In genomic region chr7:101111261-101111660, GRCh38 we compare ENCODE assay signal across 23 cellular contexts. TPM values are rescaled to one million over a fixed set of nuclear protein-coding genes. Genes with fewer than 3 reads are reported as not detected.
DNase-seq lines count a peak whose midpoint lies in the region; ATAC-seq and TF ChIP-seq lines count a peak whose summit lies in the region.
"Had no signal": no experiment of that assay in that cellular context is flagged by ENCODE, and none has a peak within 500 bp of the region (broad histone marks: within the 10 kb centered on the region; RNA-seq: fewer than 3 reads in every experiment).

No MANE protein-coding gene starts in this region.

- intact Hi-C loops in right cardiac atrium (cut with DNase I) = no loop called here
- intact Hi-C loops in Right ventricle myocardium superior (cut with DNase I) = no loop called here

- no peaks in the 10 kb centered on the region for H4K20me1 ChIP-seq in smooth muscle cell (ENCODE audit: low read depth)

- peak overlapping the region; percentile 27 for H3K9ac ChIP-seq in smooth muscle cell (ENCODE audit: low read depth)
- H3K9ac ChIP-seq: SK-N-SH had no signal

- TF ChIP-seq CTCF in lung (IDR thresholded peaks at IDR 0.05; ENCODE audit: control extremely low read depth, extremely low read depth) (no peak), smooth muscle cell (IDR thresholded peaks at IDR 0.05; ENCODE audit: borderline replicate concordance, insufficient read depth, poor library complexity, severe bottlenecking) (no peak)

- ATAC-seq in right cardiac atrium = no peak
- no peak for ATAC-seq in Right ventricle myocardium superior (ENCODE audit: poor library complexity)
- ATAC-seq in lung (ENCODE audit: insufficient read depth, low FRiP score) = no peak
- ATAC-seq in GM19397 (IDR thresholded peaks at IDR 0.05; ENCODE audit: unreplicated experiment) = no peak
- ATAC-seq: stimulated activated memory B cell treated with anti-CD40 and anti-IgM and Interleukin-4, amounts not matched to agents 10 μg/mL and 1 μg/mL and 100 μg/mL, for 72 hours had no signal

- H3K27me3 ChIP-seq in right cardiac atrium (ENCODE audit: control insufficient read depth, insufficient read depth) (no peaks in the 10 kb centered on the region), lung (ENCODE audit: control insufficient read depth, insufficient read depth) (no peaks in the 10 kb centered on the region), smooth muscle cell (ENCODE audit: low read depth) (no peaks in the 10 kb centered on the region), H7 (ENCODE audit: control insufficient read depth, insufficient read depth, low read length) (no peaks in the 10 kb centered on the region)
- H3K27me3 ChIP-seq: Peyer's patch had no signal

- H3K4me3 ChIP-seq in right cardiac atrium (ENCODE audit: low read length) (no peak overlapping the region), lung (no peak overlapping the region), smooth muscle cell (no peak overlapping the region), H7 (ENCODE audit: insufficient read depth, low read depth, low read length) (no peak overlapping the region)
- H3K4me3 ChIP-seq: Peyer's patch had no signal

- DNase-seq in right cardiac atrium (peak in 1 of 3 donors; percentile 5), Right ventricle myocardium superior (no peak), lung (ENCODE audit: low spot score) (no peak), smooth muscle cell (lab: John Stamatoyannopoulos, UW; ENCODE audit: unreplicated experiment) (no peak), HUDEP-2 (lab: John Stamatoyannopoulos, UW; ENCODE audit: unreplicated experiment in 76 of 76) (no peak), middle frontal gyrus (ENCODE audit: extremely low spot score, low spot score) (no peak), H7 (no peak)
- DNase-seq: activated CD4-positive, alpha-beta T cell treated with anti-CD3 and anti-CD28 coated beads, Interleukin-2, amount 50 U/mL, for 48 hours; activated gamma-delta T cell; activated T-cell treated with anti-CD3 and anti-CD28 coated beads for 4 hours; C1 segment of cervical spinal cord; foreskin fibroblast; kidney glomerular epithelial cell; NCI-H1105 treated with DMSO at 0.1 percent for 48 hours; NCI-H2081; NCI-H446 treated with DMSO at 0.1 percent for 48 hours; NK-92 treated with Interleukin-12 subunit alpha and Interleukin-12 subunit beta, amount 100 ng/mL, for 24 hours; Peyer's patch; SK-N-SH had no signal

- H3K4me1 ChIP-seq in right cardiac atrium (ENCODE audit: control insufficient read depth, insufficient read depth, low read length) = peaks cover 9% of the 10 kb centered on the region
- H3K4me1 ChIP-seq in lung (ENCODE audit: control insufficient read depth in 2 of 2, insufficient read depth in 2 of 2, low read length in 2 of 2) = peaks cover 7% of the 10 kb centered on the region in 2 donors
- H3K4me1 ChIP-seq in smooth muscle cell (ENCODE audit: low read depth) = no peaks in the 10 kb centered on the region
- H3K4me1 ChIP-seq: Peyer's patch had no signal

- peak overlapping the region; percentile 83 for H3K27ac ChIP-seq in right cardiac atrium (ENCODE audit: low read length)
- H3K27ac ChIP-seq in lung (ENCODE audit: low read depth in 1 of 2, low read length in 1 of 2) = peak overlapping the region; percentile 72 to 74
- peak overlapping the region; percentile 83 for H3K27ac ChIP-seq in smooth muscle cell (ENCODE audit: low read depth)

- H3F3A ChIP-seq in smooth muscle cell (ENCODE audit: low read depth) = no peaks in the 10 kb centered on the region

- WGBS in right cardiac atrium = 89% methylated on average over 5 of the region's 5 CpGs
- 90 to 92% methylated on average over 4 to 5 of the region's 5 CpGs for WGBS in lung, 2 donors
- 39% methylated on average over 5 of the region's 5 CpGs for WGBS in smooth muscle cell (ENCODE audit: low lambda C conversion rate)

- no peak overlapping the region for H2AFZ ChIP-seq in smooth muscle cell (ENCODE audit: low read depth)

- H3K79me2 ChIP-seq in smooth muscle cell (ENCODE audit: low read depth) = no peaks in the 10 kb centered on the region

- peak overlapping the region; percentile 18 for H3K4me2 ChIP-seq in smooth muscle cell
- H3K4me2 ChIP-seq: SK-N-SH had no signal

- H3K9me3 ChIP-seq in right cardiac atrium (ENCODE audit: control insufficient read depth, low read length) (no peaks in the 10 kb centered on the region), lung (ENCODE audit: control insufficient read depth in 2 of 2, insufficient read depth in 1 of 2, low read length in 1 of 2) (no peaks in the 10 kb centered on the region), smooth muscle cell (replicated peaks; ENCODE audit: low read depth) (no peaks in the 10 kb centered on the region)
- H3K9me3 ChIP-seq: Peyer's patch, SK-N-SH had no signal

- no peaks in the 10 kb centered on the region for H3K36me3 ChIP-seq in lung (ENCODE audit: control insufficient read depth in 2 of 2, insufficient read depth in 2 of 2, low read length in 2 of 2)
- no peaks in the 10 kb centered on the region for H3K36me3 ChIP-seq in smooth muscle cell (ENCODE audit: low read depth)
- no peaks in the 10 kb centered on the region for H3K36me3 ChIP-seq in H7 (replicated peaks; ENCODE audit: control insufficient read depth, insufficient read depth, low read length)
- H3K36me3 ChIP-seq: Peyer's patch had no signal

RNA-seq across cellular contexts. Expression of gene SERPINE1, which starts 15.6 kb away (rescaled TPM):
- total RNA-seq in right cardiac atrium = 10 to 100 TPM in 1 of 4 donors, 1 to 10 TPM in 3; 1.2 to 11.9 (median 2.2) TPM
- 4.5 TPM for polyA plus RNA-seq in right cardiac atrium
- 1.6 TPM for total RNA-seq in Right ventricle myocardium superior
- 10 to 100 TPM; 18.6 to 55.4 TPM for total RNA-seq in lung
- polyA plus RNA-seq in lung = 100 to 1,000 TPM in 1 of 2 donors, 10 to 100 TPM in 1; 12.4 to 436 TPM
- 387 and 435 TPM in 2 replicates for total RNA-seq in smooth muscle cell
- 460 and 495 TPM in 2 replicates for polyA plus RNA-seq in smooth muscle cell
- 3.4 and 3.6 TPM in 2 replicates for total RNA-seq in H7 (2014; rRNA removed; shearing (Covaris generic))

RNA-seq across cellular contexts. Expression of gene TRIM56, which starts 26.0 kb away (rescaled TPM):
- total RNA-seq in right cardiac atrium (10 to 100 TPM; 20.0 to 24.5 (median 22.3) TPM), Right ventricle myocardium superior (16.7 TPM), lung (10 to 100 TPM; 32.6 to 56.6 TPM), smooth muscle cell (2.5 and 5.4 TPM in 2 replicates)
- polyA plus RNA-seq in right cardiac atrium (11.4 TPM), lung (10 to 100 TPM; 14.4 to 15.7 TPM), smooth muscle cell (11.0 and 11.2 TPM in 2 replicates)
- 6.1 and 8.9 TPM in 2 replicates for total RNA-seq in H7 (2014; rRNA removed; shearing (Covaris generic))

RNA-seq across cellular contexts. Expression of gene AP1S1, which starts 43.0 kb away (rescaled TPM):
- 10 to 100 TPM; 10.7 to 14.3 (median 12.0) TPM for total RNA-seq in right cardiac atrium
- 20.9 TPM for polyA plus RNA-seq in right cardiac atrium
- total RNA-seq in Right ventricle myocardium superior = 14.1 TPM
- 10 to 100 TPM; 42.7 to 74.7 TPM for total RNA-seq in lung
- polyA plus RNA-seq in lung = 10 to 100 TPM; 54.9 to 66.9 TPM
- 104 and 105 TPM in 2 replicates for total RNA-seq in smooth muscle cell
- polyA plus RNA-seq in smooth muscle cell = 44.0 and 51.2 TPM in 2 replicates
- 114 and 137 TPM in 2 replicates for total RNA-seq in H7 (2014; rRNA removed; shearing (Covaris generic))

RNA-seq across cellular contexts. Expression of gene VGF, which starts 54.1 kb away (rescaled TPM):
- not detected for total RNA-seq in right cardiac atrium
- polyA plus RNA-seq in right cardiac atrium = 0.07 TPM
- not detected for total RNA-seq in Right ventricle myocardium superior
- total RNA-seq in lung = 1 to 10 TPM in 1 of 2 donors, under 1 TPM in 1; 0.55 to 1.4 TPM
- polyA plus RNA-seq in lung = under 1 TPM; 0.08 to 0.29 TPM
- total RNA-seq in smooth muscle cell = 0.85 TPM in 1 of 2 replicates, not detected in the other
- polyA plus RNA-seq in smooth muscle cell = 0.20 and 0.25 TPM in 2 replicates
- 12.0 and 22.5 TPM in 2 replicates for total RNA-seq in H7 (2014; rRNA removed; shearing (Covaris generic))
- total RNA-seq: dermis microvascular lymphatic vessel endothelial cell, mononuclear cell had no signal
